In the genomic region with DNA sequence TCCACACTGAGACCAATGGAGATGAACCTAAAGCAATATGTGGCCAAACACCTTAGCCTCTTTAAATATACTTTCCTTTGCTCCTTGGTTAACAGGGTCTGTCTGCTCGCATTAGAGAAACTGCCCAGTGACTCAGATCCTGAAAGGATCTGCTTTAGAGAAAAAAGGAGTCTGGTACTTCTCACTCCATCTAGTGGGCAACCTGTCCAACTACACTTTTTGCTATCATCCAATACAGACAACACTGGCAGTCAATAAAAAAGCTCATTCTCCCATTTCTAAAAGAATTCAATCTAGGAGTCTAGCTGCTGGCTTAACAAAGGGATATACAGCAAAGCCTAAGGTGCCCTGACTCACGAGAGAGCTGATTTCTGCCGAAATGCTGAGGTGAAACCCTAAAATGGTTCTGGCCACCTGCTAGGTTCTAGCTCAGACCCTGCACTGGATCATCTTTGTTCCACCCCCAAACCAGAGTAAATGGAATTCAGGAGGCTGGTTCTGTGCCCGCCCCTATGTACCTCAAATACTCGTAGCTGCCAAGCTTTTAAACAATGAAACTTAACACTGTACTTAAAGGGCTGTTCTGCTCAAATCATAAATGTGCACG, we compare ENCODE assay signal across 8 cellular contexts. TPM values are rescaled to one million over a fixed set of nuclear protein-coding genes. Genes with fewer than 3 reads are reported as not detected.
DNase-seq lines count a peak whose midpoint lies in the region; ATAC-seq and TF ChIP-seq lines count a peak whose summit lies in the region.

No MANE protein-coding gene starts in this region.

- peaks cover 15% of the 10 kb centered on the region for H3K4me1 ChIP-seq in OCI-LY7 (ENCODE audit: insufficient read depth, low read length, poor library complexity, severe bottlenecking)
- H3K4me1 ChIP-seq in tibial artery: peaks cover 0 to 6% (median 2%) of the 10 kb centered on the region in 4 donors

- DNase-seq in DMS79 treated with DMSO at 0.1 percent for 48 hours (lab: John Stamatoyannopoulos, UW) (peak; percentile 43), DMS79 (lab: John Stamatoyannopoulos, UW) (no peak), HL-60 (ENCODE audit: low read depth in 1 of 2, low spot score in 1 of 2) (peak in 1 of 2 experiments; percentile 33), OCI-LY7 (ENCODE audit: low spot score) (peak; percentile 67), cardiac fibroblast (ENCODE audit: low read depth in 2 of 2) (peak; percentile 80 to 81), left colon (no peak), tibial artery (no peak)

- no peak overlapping the region for H3K4me2 ChIP-seq in OCI-LY7 (ENCODE audit: low read length)

- no peaks in the 10 kb centered on the region for H3K79me2 ChIP-seq in OCI-LY7 (ENCODE audit: insufficient read depth, low read depth, low read length)

- H3K4me3 ChIP-seq in HL-60 (replicated peaks; ENCODE audit: insufficient read depth, low read length) (no peak overlapping the region), OCI-LY7 (ENCODE audit: low read depth, low read length, poor library complexity, severe bottlenecking) (no peak overlapping the region), cardiac fibroblast (replicated peaks in 1 of 2; ENCODE audit: low read depth in 2 of 2, low read length in 2 of 2) (no peak overlapping the region), tibial artery (no peak overlapping the region)

- no peaks in the 10 kb centered on the region for H3K27me3 ChIP-seq in HL-60 (ENCODE audit: insufficient read depth, poor library complexity, severe bottlenecking)
- no peaks in the 10 kb centered on the region for H3K27me3 ChIP-seq in tibial artery

- H3K27ac ChIP-seq in HL-60 (replicated peaks): no peak overlapping the region
- no peak overlapping the region for H3K27ac ChIP-seq in OCI-LY7 (ENCODE audit: low read depth, low read length, poor library complexity, severe bottlenecking)
- H3K27ac ChIP-seq in tibial artery: no peak overlapping the region

- TF ChIP-seq CTCF in HL-60 (IDR thresholded peaks at IDR 0.05; ENCODE audit: insufficient read depth, low read length) (peak; percentile 62), OCI-LY7 (conservative IDR thresholded peaks at IDR 0.05; ENCODE audit: low read length) (peak; percentile 89), cardiac fibroblast (IDR thresholded peaks at IDR 0.05; ENCODE audit: low read depth, low read length) (peak; percentile 82), tibial artery (IDR thresholded peaks at IDR 0.05) (peak; percentile 74 to 83)

- no peak overlapping the region for H2AFZ ChIP-seq in OCI-LY7 (ENCODE audit: low read length)

- BruUV-seq in OCI-LY7 (replicated peaks; lab: Mats Ljungman, UMichigan): TSS peak; percentile 38

- ATAC-seq in left colon: peak; percentile 64
- ATAC-seq in GM21515 (IDR thresholded peaks at IDR 0.05; ENCODE audit: unreplicated experiment): no peak

- POLR2A ChIA-PET in OCI-LY7 (lab: Charles Lee): interaction anchor here (1.2 kb wide), 1 partner anchor 10 kb away, joined by 6 read pairs; no protein-coding TSS in a partner anchor

- H3K36me3 ChIP-seq in OCI-LY7 (ENCODE audit: insufficient read depth, low read length): peaks cover 57% of the 10 kb centered on the region
- peaks cover 23 to 46% (median 40%) of the 10 kb centered on the region in 3 donors for H3K36me3 ChIP-seq in tibial artery

- H4K20me1 ChIP-seq in OCI-LY7 (ENCODE audit: insufficient read depth, low read length): no peaks in the 10 kb centered on the region

- CTCF ChIA-PET in OCI-LY7 (lab: Charles Lee; ENCODE audit: unreplicated experiment): interaction anchor here (0.7 to 1.3 kb wide), 3 partner anchors 59 to 186 kb away, joined by 3 to 11 read pairs (median 3); no protein-coding TSS in a partner anchor

- H3K9me2 ChIP-seq in OCI-LY7 (ENCODE audit: insufficient read depth, low read length): no peaks in the 10 kb centered on the region

- intact Hi-C loops in OCI-LY7 (cut with micrococcal nuclease; ENCODE audit: unreplicated experiment): loop anchor here (5.0 kb wide), 2 partner anchors 128 to 188 kb away; a partner anchor contains a TSS
- intact Hi-C loops in left colon (cut with DNase I, micrococcal nuclease): loop anchor here in 1 of 2 donors (10.0 kb wide), 1 partner anchor 60 kb away; a partner anchor contains a TSS
- intact Hi-C loops in tibial artery (cut with DNase I; ENCODE audit: low total_unique reads): loop anchor here (5.0 kb wide), 2 partner anchors 53 to 62 kb away; no protein-coding TSS in a partner anchor

- no peaks in the 10 kb centered on the region for H3K9me3 ChIP-seq in OCI-LY7 (ENCODE audit: low read length)
- H3K9me3 ChIP-seq in tibial artery: no peaks in the 10 kb centered on the region

RNA-seq across cellular contexts. Expression of a gene that starts 11.5 kb away (rescaled TPM):
- total RNA-seq in OCI-LY7 (2014; rRNA removed; shearing (Covaris generic)): 51.2 and 66.4 TPM in 2 replicates
- 114 and 116 TPM in 2 replicates for total RNA-seq in OCI-LY7 (2022)
- total RNA-seq in left colon: 10 to 100 TPM; 42.6 to 43.8 TPM

RNA-seq across cellular contexts. Expression of a gene that starts 12.3 kb away (rescaled TPM):
- 16.7 and 25.2 TPM in 2 replicates for total RNA-seq in OCI-LY7 (2014; rRNA removed; shearing (Covaris generic))
- total RNA-seq in OCI-LY7 (2022): 34.9 and 36.3 TPM in 2 replicates
- 1 to 10 TPM; 4.2 to 4.7 TPM for total RNA-seq in left colon

RNA-seq across cellular contexts. Expression of a gene that starts 26.5 kb away (rescaled TPM):
- 53.0 and 126 TPM in 2 replicates for total RNA-seq in OCI-LY7 (2014; rRNA removed; shearing (Covaris generic))
- total RNA-seq in OCI-LY7 (2022): 83.1 and 86.7 TPM in 2 replicates
- total RNA-seq in left colon: 10 to 100 TPM; 41.7 to 52.0 TPM

RNA-seq across cellular contexts. Expression of a gene that starts 55.5 kb away (rescaled TPM):
- 131 and 156 TPM in 2 replicates for total RNA-seq in OCI-LY7 (2014; rRNA removed; shearing (Covaris generic))
- total RNA-seq in OCI-LY7 (2022): 123 and 151 TPM in 2 replicates
- total RNA-seq in left colon: 100 to 1,000 TPM; 332 to 370 TPM

Comparison
In these comparisons a context has a peak if more than half of its experiments do, and no peak if none do; other contexts are left out.
1. DNase-seq: peak in DMS79 treated with DMSO at 0.1 percent for 48 hours (single experiment), OCI-LY7 (single experiment) and cardiac fibroblast (2 of 2); none in DMS79 (single experiment), left colon (0 of 2) and tibial artery (0 of 2).
2. Peak in every context shown above with its lines, with median percentiles within 50 percentile points of each other: CTCF ChIP-seq.